In genomic region chr15:99106417-99107220, GRCh38 we compare ENCODE assay signal across 9 cellular contexts. TPM values are rescaled to one million over a fixed set of nuclear protein-coding genes. Genes with fewer than 3 reads are reported as not detected.
A peak's percentile ranks its signal among the peaks of the same experiment; 100 is the strongest.
DNase-seq lines count a peak whose midpoint lies in the region; ATAC-seq and TF ChIP-seq lines count a peak whose summit lies in the region.
"Had no signal": no experiment of that assay in that cellular context is flagged by ENCODE, and none has a peak within 500 bp of the region (broad histone marks: within the 10 kb centered on the region; RNA-seq: fewer than 3 reads in every experiment).

No MANE protein-coding gene starts in this region.

- H3K27me3 ChIP-seq in subcutaneous abdominal adipose tissue (ENCODE audit: control insufficient read depth in 5 of 5, insufficient read depth in 4 of 5, low read length in 5 of 5) = peaks cover 0 to 4% (median 0%) of the 10 kb centered on the region in 5 donors

- TF ChIP-seq CTCF in astrocyte of the cerebellum (IDR thresholded peaks at IDR 0.05; ENCODE audit: low read depth, low read length, missing control alignments) = no peak

- H3K4me1 ChIP-seq in subcutaneous abdominal adipose tissue (ENCODE audit: control insufficient read depth in 5 of 5, insufficient read depth in 5 of 5, low read length in 5 of 5) = peaks cover 6 to 79% (median 53%) of the 10 kb centered on the region in 5 donors

- peak; percentile 4 for DNase-seq in NCI-H2227 (lab: John Stamatoyannopoulos, UW; ENCODE audit: unreplicated experiment)
- no peak for DNase-seq in NCI-H2227 treated with DMSO at 0.1 percent for 48 hours (lab: John Stamatoyannopoulos, UW)
- no peak for DNase-seq in astrocyte of the cerebellum (ENCODE audit: low read depth)
- DNase-seq in left colon = peak; percentile 23 to 66
- no peak for DNase-seq in stimulated activated CD4-positive, alpha-beta T cell treated with anti-CD3 and anti-CD28 coated beads, Interleukin-4, amount 100 ng/mL, for 24 hours

- peak overlapping the region in 1 of 5 donors; percentile 2 for H3K9ac ChIP-seq in subcutaneous abdominal adipose tissue (ENCODE audit: low read length in 5 of 5)

- intact Hi-C loops in left colon (cut with DNase I, micrococcal nuclease) = loop anchor here (5.0 to 10.0 kb wide), 2 partner anchors 58 to 101 kb away; no protein-coding TSS in a partner anchor

- H3K36me3 ChIP-seq in subcutaneous abdominal adipose tissue (ENCODE audit: control insufficient read depth in 5 of 5, insufficient read depth in 5 of 5, low read length in 5 of 5) = no peaks in the 10 kb centered on the region

- in situ Hi-C loops in astrocyte of the cerebellum (cut with HindIII; ENCODE audit: low sequenced_read_pairs) = no loop called here

- peak overlapping the region; percentile 37 for H3K27ac ChIP-seq in subcutaneous abdominal adipose tissue (ENCODE audit: low read depth, low read length)
- H3K27ac ChIP-seq: SK-N-MC had no signal

- ATAC-seq in left colon (no peak), HG02852 (IDR thresholded peaks at IDR 0.05; ENCODE audit: unreplicated experiment) (no peak)
- ATAC-seq in activated CD4-positive, CD25-positive, alpha-beta regulatory T cell treated with anti-CD3 and anti-CD28 coated beads, Interleukin-2, amount 50 U/mL, for 24 hours = no peak

- H3K4me3 ChIP-seq in astrocyte of the cerebellum (ENCODE audit: low read depth, low read length) = peak overlapping the region; percentile 42
- peak overlapping the region; percentile 69 to 94 (median 72) for H3K4me3 ChIP-seq in subcutaneous abdominal adipose tissue (ENCODE audit: low read depth in 1 of 5, low read length in 5 of 5)

- no peaks in the 10 kb centered on the region for H3K9me3 ChIP-seq in subcutaneous abdominal adipose tissue (ENCODE audit: control insufficient read depth in 5 of 5, low read length in 5 of 5)

RNA-seq across cellular contexts. Expression of gene SYNM, which starts 1.7 kb away (rescaled TPM):
- total RNA-seq in left colon = 10 to 100 TPM in 1 of 2 donors, 1 to 10 TPM in 1; 5.2 to 96.5 TPM

Comparison
In these comparisons a context has a peak if more than half of its experiments do, and no peak if none do; other contexts are left out.
1. DNase-seq: peak in NCI-H2227 (single experiment) and left colon (2 of 2); none in NCI-H2227 treated with DMSO at 0.1 percent for 48 hours (single experiment), astrocyte of the cerebellum (single experiment) and stimulated activated CD4-positive, alpha-beta T cell treated with anti-CD3 and anti-CD28 coated beads, Interleukin-4, amount 100 ng/mL, for 24 hours (single experiment).